ENCODE assay signal across 22 cellular contexts in genomic region chr12:91140660-91141045, GRCh38. TPM values are rescaled to one million over a fixed set of nuclear protein-coding genes. Genes with fewer than 3 reads are reported as not detected.
DNase-seq lines count a peak whose midpoint lies in the region; ATAC-seq and TF ChIP-seq lines count a peak whose summit lies in the region.
"Had no signal": no experiment of that assay in that cellular context is flagged by ENCODE, and none has a peak within 500 bp of the region (broad histone marks: within the 10 kb centered on the region; RNA-seq: fewer than 3 reads in every experiment).

No MANE protein-coding gene starts in this region.

- no peak overlapping the region for H3K4me3 Mint-ChIP-seq in CD4-positive, alpha-beta memory T cell
- no peak overlapping the region for H3K4me3 Mint-ChIP-seq in T-cell
- H3K4me3 Mint-ChIP-seq in T-helper 2 cell treated with Interferon-gamma antibody and Interleukin-4, amounts not matched to agents 5 μg/mL and 100 μg/mL, for 36 hours: no peak overlapping the region
- H3K4me3 Mint-ChIP-seq: activated CD4-positive, alpha-beta T cell treated with anti-CD3 and anti-CD28 coated beads for 36 hours; activated T-cell treated with anti-CD3 and anti-CD28 coated beads, Interleukin-2, amount 50 U/mL, for 72 hours had no signal

- no peaks in the 10 kb centered on the region for H4K20me1 ChIP-seq in SK-N-SH (ENCODE audit: insufficient read depth)

- H3K9me3 Mint-ChIP-seq in CD4-positive, alpha-beta memory T cell: peaks cover 0 to 2% (median 0%) of the 10 kb centered on the region in 8 donors
- no peaks in the 10 kb centered on the region for H3K9me3 Mint-ChIP-seq in T-cell
- no peaks in the 10 kb centered on the region for H3K9me3 Mint-ChIP-seq in T-helper 2 cell treated with Interferon-gamma antibody and Interleukin-4, amounts not matched to agents 5 μg/mL and 100 μg/mL, for 36 hours
- H3K9me3 Mint-ChIP-seq: activated T-cell treated with anti-CD3 and anti-CD28 coated beads, Interleukin-2, amount 50 U/mL, for 72 hours had no signal

- H3K4me1 Mint-ChIP-seq in CD4-positive, alpha-beta memory T cell: no peaks in the 10 kb centered on the region
- H3K4me1 Mint-ChIP-seq in T-cell: no peaks in the 10 kb centered on the region
- H3K4me1 Mint-ChIP-seq in T-helper 2 cell treated with Interferon-gamma antibody and Interleukin-4, amounts not matched to agents 5 μg/mL and 100 μg/mL, for 36 hours (ENCODE audit: low read depth): no peaks in the 10 kb centered on the region
- H3K4me1 Mint-ChIP-seq: activated CD4-positive, alpha-beta T cell treated with anti-CD3 and anti-CD28 coated beads for 36 hours had no signal

- no peak overlapping the region for H3K27ac Mint-ChIP-seq in CD4-positive, alpha-beta memory T cell
- H3K27ac Mint-ChIP-seq in T-cell: no peak overlapping the region
- H3K27ac Mint-ChIP-seq in T-helper 2 cell treated with Interferon-gamma antibody and Interleukin-4, amounts not matched to agents 5 μg/mL and 100 μg/mL, for 36 hours: no peak overlapping the region
- H3K27ac Mint-ChIP-seq: activated CD4-positive, alpha-beta T cell treated with anti-CD3 and anti-CD28 coated beads for 36 hours; activated T-cell treated with anti-CD3 and anti-CD28 coated beads, Interleukin-2, amount 50 U/mL, for 72 hours; progenitor cell of endocrine pancreas had no signal

- ATAC-seq in heart right ventricle (peak in 7 of 8 donors; percentile 41 to 72 (median 65)), psoas muscle (peak in 1 of 4 donors; percentile 62), T-cell (replicated peaks in 1 of 4) (no peak)
- ATAC-seq: A549; activated CD4-positive, alpha-beta T cell treated with anti-CD3 and anti-CD28 coated beads for 36 hours; activated T-cell treated with anti-CD3 and anti-CD28 coated beads, Interleukin-2, amount 50 U/mL, for 72 hours; HCT116 had no signal

- no peaks in the 10 kb centered on the region for H3K36me3 Mint-ChIP-seq in CD4-positive, alpha-beta memory T cell
- H3K36me3 Mint-ChIP-seq in T-cell: no peaks in the 10 kb centered on the region
- H3K36me3 Mint-ChIP-seq in T-helper 2 cell treated with Interferon-gamma antibody and Interleukin-4, amounts not matched to agents 5 μg/mL and 100 μg/mL, for 36 hours (ENCODE audit: low read depth): no peaks in the 10 kb centered on the region

- H3K9me3 ChIP-seq in AG04450 (ENCODE audit: control insufficient read depth, insufficient read depth, low read length) (no peaks in the 10 kb centered on the region), SK-N-SH (no peaks in the 10 kb centered on the region), heart right ventricle (no peaks in the 10 kb centered on the region), psoas muscle (no peaks in the 10 kb centered on the region)
- H3K9me3 ChIP-seq in CD4-positive, alpha-beta memory T cell (ENCODE audit: control insufficient read depth in 1 of 2, low read length in 2 of 2): no peaks in the 10 kb centered on the region
- H3K9me3 ChIP-seq: A549, Caco-2, Peyer's patch had no signal

- H3K4me1 ChIP-seq in SK-N-SH (ENCODE audit: control insufficient read depth in 1 of 2, insufficient read depth in 2 of 2, low read depth in 1 of 2, low read length in 1 of 2) (peaks cover 11 to 31% of the 10 kb centered on the region in 2 experiments), heart right ventricle (peaks cover 0 to 35% (median 11%) of the 10 kb centered on the region in 9 donors), psoas muscle (no peaks in the 10 kb centered on the region)
- no peaks in the 10 kb centered on the region for H3K4me1 ChIP-seq in CD4-positive, alpha-beta memory T cell (ENCODE audit: insufficient read depth, low read length)
- H3K4me1 ChIP-seq: A549 had no signal

- no peak overlapping the region for H3K9ac ChIP-seq in SK-N-SH

- no peaks in the 10 kb centered on the region for H3K36me3 ChIP-seq in SK-N-SH (replicated peaks in 1 of 2; ENCODE audit: control insufficient read depth in 1 of 2, insufficient read depth in 2 of 2, low read length in 1 of 2)
- H3K36me3 ChIP-seq in heart right ventricle: peaks cover 0 to 14% (median 0%) of the 10 kb centered on the region in 9 donors
- H3K36me3 ChIP-seq in psoas muscle (ENCODE audit: insufficient read depth in 1 of 2, low read depth in 1 of 2): no peaks in the 10 kb centered on the region
- H3K36me3 ChIP-seq in CD4-positive, alpha-beta memory T cell (ENCODE audit: insufficient read depth, low read length): no peaks in the 10 kb centered on the region
- H3K36me3 ChIP-seq: Peyer's patch had no signal

- peak overlapping the region; percentile 42; the same call in 1 of the 2 replicates for H3K4me2 ChIP-seq in SK-N-SH
- H3K4me2 ChIP-seq: A549 had no signal

- peaks cover 0 to 4% of the 10 kb centered on the region in 2 donors for H3K27me3 Mint-ChIP-seq in CD4-positive, alpha-beta memory T cell
- H3K27me3 Mint-ChIP-seq in T-cell: peaks cover 2 to 7% of the 10 kb centered on the region in 2 donors
- no peaks in the 10 kb centered on the region for H3K27me3 Mint-ChIP-seq in T-helper 2 cell treated with Interferon-gamma antibody and Interleukin-4, amounts not matched to agents 5 μg/mL and 100 μg/mL, for 36 hours (ENCODE audit: low read depth)

- H3K9me2 ChIP-seq in SK-N-SH: no peaks in the 10 kb centered on the region

- CTCF ChIA-PET in AG04450 (lab: Charles Lee) (interaction anchor here (1.2 to 4.3 kb wide), 2 partner anchors 161 to 162 kb away, joined by 4 to 25 read pairs; no protein-coding TSS in a partner anchor), SK-N-SH (lab: Yijun Ruan, JAX) (no interaction called here), T-cell (lab: Charles Lee) (no interaction called here)
- CTCF ChIA-PET in CD4-positive, alpha-beta memory T cell (lab: Charles Lee; ENCODE audit: partially characterized antibody): no interaction called here

- DNase-seq in AG04450 (ENCODE audit: low read depth, low spot score) (peak; percentile 49), SK-N-SH (no peak), heart right ventricle (peak in 1 of 2 donors; percentile 19), psoas muscle (no peak), kidney glomerular epithelial cell (lab: John Stamatoyannopoulos, UW) (no peak), T-cell (no peak)
- no peak for DNase-seq in CD4-positive, alpha-beta memory T cell
- DNase-seq in T-helper 2 cell treated with Interferon-gamma antibody and Interleukin-4, amounts not matched to agents 5 μg/mL and 100 μg/mL, for 36 hours (ENCODE audit: low spot score): no peak
- DNase-seq: activated CD4-positive, alpha-beta T cell treated with anti-CD3 and anti-CD28 coated beads for 36 hours; activated T-cell treated with anti-CD3 and anti-CD28 coated beads, Interleukin-2, amount 50 U/mL, for 72 hours; Caco-2; Karpas-422; NCI-H1930; NCI-H526 treated with DMSO at 0.1 percent for 48 hours; Peyer's patch; stimulated activated CD4-positive, alpha-beta T cell treated with anti-CD3 and anti-CD28 coated beads, Interleukin-2, amount 100 ng/mL, for 48 hours had no signal

- POLR2A ChIA-PET in AG04450 (lab: Yijun Ruan, JAX): interaction anchor here (0.9 to 1.4 kb wide), 2 partner anchors 32 to 187 kb away, joined by 3 to 4 read pairs; no protein-coding TSS in a partner anchor
- POLR2A ChIA-PET in SK-N-SH (lab: Yijun Ruan, JAX): no interaction called here
- POLR2A ChIA-PET in CD4-positive, alpha-beta memory T cell (lab: Charles Lee; ENCODE audit: partially characterized antibody): no interaction called here
- POLR2A ChIA-PET in T-cell (lab: Charles Lee): no interaction called here

- no peaks in the 10 kb centered on the region for H3K79me2 ChIP-seq in SK-N-SH (ENCODE audit: insufficient read depth)

- H3K27ac ChIP-seq in AG04450 (ENCODE audit: low read depth, low read length) (peak overlapping the region; percentile 75), SK-N-SH (ENCODE audit: low read depth in 2 of 2, low read length in 1 of 2) (peak overlapping the region; percentile 81 to 88; a peak in 3 of 4 replicates), heart right ventricle (peak overlapping the region in 8 of 10 donors; percentile 17 to 77 (median 71)), psoas muscle (peak overlapping the region; percentile 15)
- no peak overlapping the region for H3K27ac ChIP-seq in CD4-positive, alpha-beta memory T cell (ENCODE audit: low read depth, low read length)
- H3K27ac ChIP-seq: A549, HL-60 had no signal

- H3K27me3 ChIP-seq in AG04450 (ENCODE audit: control insufficient read depth, insufficient read depth, low read length): no peaks in the 10 kb centered on the region
- no peaks in the 10 kb centered on the region for H3K27me3 ChIP-seq in SK-N-SH (ENCODE audit: insufficient read depth)
- no peaks in the 10 kb centered on the region for H3K27me3 ChIP-seq in heart right ventricle
- no peaks in the 10 kb centered on the region for H3K27me3 ChIP-seq in psoas muscle (ENCODE audit: insufficient read depth in 3 of 3, low read length in 2 of 3)
- no peaks in the 10 kb centered on the region for H3K27me3 ChIP-seq in CD4-positive, alpha-beta memory T cell (ENCODE audit: insufficient read depth, low read length)
- H3K27me3 ChIP-seq: Peyer's patch had no signal

- TF ChIP-seq CTCF in AG04450 (IDR thresholded peaks at IDR 0.05; ENCODE audit: low read depth, low read length) (no peak), SK-N-SH (IDR thresholded peaks at IDR 0.05) (no peak), heart right ventricle (IDR thresholded peaks at IDR 0.05) (no peak), psoas muscle (IDR thresholded peaks at IDR 0.05) (no peak)

- 0 out of 2 replicates have a peak overlapping the region, but pooled peaks have one; percentile 12 for H2AFZ ChIP-seq in SK-N-SH (ENCODE audit: low read depth)

- H3K4me3 ChIP-seq in AG04450 (ENCODE audit: low read depth, low read length): no peak overlapping the region
- H3K4me3 ChIP-seq in SK-N-SH (ENCODE audit: low read depth in 2 of 2, low read length in 1 of 2): no peak overlapping the region
- H3K4me3 ChIP-seq in heart right ventricle: no peak overlapping the region
- H3K4me3 ChIP-seq in psoas muscle: no peak overlapping the region
- no peak overlapping the region for H3K4me3 ChIP-seq in CD4-positive, alpha-beta memory T cell (ENCODE audit: low read length in 2 of 2)
- H3K4me3 ChIP-seq: A549, Peyer's patch had no signal

- TF ChIP-seq RAD21 in SK-N-SH (IDR thresholded peaks at IDR 0.05; ENCODE audit: low read length): no peak

- intact Hi-C loops in heart right ventricle (cut with DNase I): no loop called here
- intact Hi-C loops in psoas muscle (cut with DNase I): no loop called here
- intact Hi-C loops in CD4-positive, alpha-beta memory T cell (cut with micrococcal nuclease): no loop called here

- TF ChIP-seq EP300 in SK-N-SH (IDR thresholded peaks at IDR 0.05; ENCODE audit: borderline replicate concordance in 1 of 2, low read depth in 1 of 2, low read length in 1 of 2): no peak

- H3F3A ChIP-seq in SK-N-SH (replicated peaks; ENCODE audit: insufficient read depth): peaks cover 15% of the 10 kb centered on the region

RNA-seq across cellular contexts. Expression of gene LUM, which starts 29.4 kb away (rescaled TPM):
- polyA plus RNA-seq in AG04450 (2011; rRNA removed) (236 and 307 TPM in 2 replicates), SK-N-SH (2012; rRNA removed) (30.6 and 50.2 TPM in 2 replicates), heart right ventricle (10 to 100 TPM; 25.1 to 26.8 TPM), psoas muscle (10 to 100 TPM in 1 of 3 donors, 1 to 10 TPM in 2; 3.7 to 13.5 (median 5.3) TPM)
- 31.3 and 58.2 TPM in 2 replicates for polyA minus RNA-seq in AG04450 (2011; rRNA and poly(A)+ RNA removed)
- 49.5 and 50.9 TPM in 2 replicates for polyA plus RNA-seq in SK-N-SH (2012; cell fraction: cytosol; rRNA removed)
- 7.9 and 36.0 TPM in 2 replicates for polyA plus RNA-seq in SK-N-SH (2012; cell fraction: nucleus; rRNA removed)
- total RNA-seq in heart right ventricle (100 to 1,000 TPM in 6 of 10 donors, 10 to 100 TPM in 4; 41.7 to 193 (median 126) TPM), psoas muscle (10 to 100 TPM in 2 of 4 donors, 1 to 10 TPM in 2; 2.7 to 35.7 (median 14.0) TPM), T-cell (1 to 10 TPM in 1 of 5 donors, under 1 TPM in 2, not detected in 2; 0.46 to 1.1 (median 0.61) TPM)
- not detected for total RNA-seq in CD4-positive, alpha-beta memory T cell
- polyA plus RNA-seq in CD4-positive, alpha-beta memory T cell: not detected
- total RNA-seq: activated CD4-positive, alpha-beta T cell treated with anti-CD3 and anti-CD28 coated beads for 36 hours; activated T-cell treated with anti-CD3 and anti-CD28 coated beads, Interleukin-2, amount 50 U/mL, for 72 hours; dermis microvascular lymphatic vessel endothelial cell; progenitor cell of endocrine pancreas; T-helper 1 cell treated with Interleukin-12 subunit alpha and Interleukin-12 subunit beta and Interleukin-4 antibody, amounts not matched to agents 30 ng/mL and 1 ng/mL, for 36 hours had no signal

RNA-seq across cellular contexts. Expression of gene DCN, which starts 42.0 kb away (rescaled TPM):
- polyA plus RNA-seq in AG04450 (2011; rRNA removed) (4,192 and 4,723 TPM in 2 replicates), SK-N-SH (2012; rRNA removed) (5.5 and 8.9 TPM in 2 replicates), heart right ventricle (100 to 1,000 TPM; 315 to 703 TPM), psoas muscle (100 to 1,000 TPM; 219 to 227 (median 222) TPM)
- 1,066 and 1,200 TPM in 2 replicates for polyA minus RNA-seq in AG04450 (2011; rRNA and poly(A)+ RNA removed)
- polyA plus RNA-seq in SK-N-SH (2012; cell fraction: cytosol; rRNA removed): 5.9 and 7.0 TPM in 2 replicates
- 3.5 and 7.3 TPM in 2 replicates for polyA plus RNA-seq in SK-N-SH (2012; cell fraction: nucleus; rRNA removed)
- total RNA-seq in heart right ventricle (1,000 to 10,000 TPM in 1 of 10 donors, 100 to 1,000 TPM in 9; 286 to 1,072 (median 557) TPM), psoas muscle (100 to 1,000 TPM; 224 to 361 (median 310) TPM), T-cell (1 to 10 TPM in 3 of 5 donors, not detected in 2; 3.4 to 6.9 (median 6.8) TPM)
- total RNA-seq in CD4-positive, alpha-beta memory T cell: not detected
- not detected for polyA plus RNA-seq in CD4-positive, alpha-beta memory T cell
- total RNA-seq: activated CD4-positive, alpha-beta T cell treated with anti-CD3 and anti-CD28 coated beads for 36 hours; activated T-cell treated with anti-CD3 and anti-CD28 coated beads, Interleukin-2, amount 50 U/mL, for 72 hours; dermis microvascular lymphatic vessel endothelial cell; progenitor cell of endocrine pancreas; T-helper 1 cell treated with Interleukin-12 subunit alpha and Interleukin-12 subunit beta and Interleukin-4 antibody, amounts not matched to agents 30 ng/mL and 1 ng/mL, for 36 hours had no signal

Comparison
In these comparisons a context has a peak if more than half of its experiments do, and no peak if none do; other contexts are left out.
1. ATAC-seq: peak in heart right ventricle (7 of 8); none in T-cell (0 of 4).
2. RNA of gene LUM, which starts 29.4 kb away (polyA plus RNA-seq): 236 to 307 TPM in AG04450, 7.9 to 50.9 TPM in SK-N-SH, 25.1 to 26.8 TPM in heart right ventricle and 3.7 to 13.5 TPM in psoas muscle; not detected in CD4-positive, alpha-beta memory T cell; every median in the first group is over 4 times any median in the second.
3. RNA of gene DCN, which starts 42.0 kb away (polyA plus RNA-seq): 4,192 to 4,723 TPM in AG04450, 315 to 703 TPM in heart right ventricle and 219 to 227 TPM in psoas muscle; 3.5 to 8.9 TPM in SK-N-SH and not detected in CD4-positive, alpha-beta memory T cell; every median in the first group is over 10 times any median in the second.